Comparison of ENCODE assay signal across 1 cellular context in the genomic region with DNA sequence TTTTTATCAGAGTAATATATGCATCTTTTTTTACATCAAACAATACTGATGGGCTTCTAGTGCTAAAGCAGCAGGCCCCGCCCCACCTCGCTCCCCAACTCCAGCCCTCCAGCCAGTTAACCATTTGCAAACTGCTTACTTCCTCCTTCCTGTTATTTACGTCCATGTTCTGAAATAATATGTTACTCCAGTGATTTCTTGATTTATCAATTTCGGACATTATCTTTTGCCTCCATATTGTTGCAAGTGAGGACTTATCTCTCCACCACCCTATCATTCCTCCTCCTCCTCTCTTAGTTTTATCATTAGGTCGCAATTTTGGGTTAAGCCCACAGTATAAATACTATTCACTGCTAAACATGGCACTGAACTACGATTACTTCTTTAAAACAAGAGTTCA.
TF ChIP-seq lines count a peak whose summit lies in the region.

No MANE protein-coding gene starts in this region.

TF ChIP-seq in WTC11, 78 proteins besides CTCF, POLR2A, EP300 and RAD21 (continued from another document):
- TF ChIP-seq, protein P1, sequence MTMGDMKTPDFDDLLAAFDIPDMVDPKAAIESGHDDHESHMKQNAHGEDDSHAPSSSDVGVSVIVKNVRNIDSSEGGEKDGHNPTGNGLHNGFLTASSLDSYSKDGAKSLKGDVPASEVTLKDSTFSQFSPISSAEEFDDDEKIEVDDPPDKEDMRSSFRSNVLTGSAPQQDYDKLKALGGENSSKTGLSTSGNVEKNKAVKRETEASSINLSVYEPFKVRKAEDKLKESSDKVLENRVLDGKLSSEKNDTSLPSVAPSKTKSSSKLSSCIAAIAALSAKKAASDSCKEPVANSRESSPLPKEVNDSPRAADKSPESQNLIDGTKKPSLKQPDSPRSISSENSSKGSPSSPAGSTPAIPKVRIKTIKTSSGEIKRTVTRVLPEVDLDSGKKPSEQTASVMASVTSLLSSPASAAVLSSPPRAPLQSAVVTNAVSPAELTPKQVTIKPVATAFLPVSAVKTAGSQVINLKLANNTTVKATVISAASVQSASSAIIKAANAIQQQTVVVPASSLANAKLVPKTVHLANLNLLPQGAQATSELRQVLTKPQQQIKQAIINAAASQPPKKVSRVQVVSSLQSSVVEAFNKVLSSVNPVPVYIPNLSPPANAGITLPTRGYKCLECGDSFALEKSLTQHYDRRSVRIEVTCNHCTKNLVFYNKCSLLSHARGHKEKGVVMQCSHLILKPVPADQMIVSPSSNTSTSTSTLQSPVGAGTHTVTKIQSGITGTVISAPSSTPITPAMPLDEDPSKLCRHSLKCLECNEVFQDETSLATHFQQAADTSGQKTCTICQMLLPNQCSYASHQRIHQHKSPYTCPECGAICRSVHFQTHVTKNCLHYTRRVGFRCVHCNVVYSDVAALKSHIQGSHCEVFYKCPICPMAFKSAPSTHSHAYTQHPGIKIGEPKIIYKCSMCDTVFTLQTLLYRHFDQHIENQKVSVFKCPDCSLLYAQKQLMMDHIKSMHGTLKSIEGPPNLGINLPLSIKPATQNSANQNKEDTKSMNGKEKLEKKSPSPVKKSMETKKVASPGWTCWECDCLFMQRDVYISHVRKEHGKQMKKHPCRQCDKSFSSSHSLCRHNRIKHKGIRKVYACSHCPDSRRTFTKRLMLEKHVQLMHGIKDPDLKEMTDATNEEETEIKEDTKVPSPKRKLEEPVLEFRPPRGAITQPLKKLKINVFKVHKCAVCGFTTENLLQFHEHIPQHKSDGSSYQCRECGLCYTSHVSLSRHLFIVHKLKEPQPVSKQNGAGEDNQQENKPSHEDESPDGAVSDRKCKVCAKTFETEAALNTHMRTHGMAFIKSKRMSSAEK (CRISPR knock-in tag; IDR thresholded peaks at IDR 0.05; ENCODE audit: borderline replicate concordance) = no peak
- TF ChIP-seq TEAD4 (CRISPR knock-in tag; IDR thresholded peaks at IDR 0.05) = no peak
- no peak for TF ChIP-seq JUN (CRISPR knock-in tag; IDR thresholded peaks at IDR 0.05)
- no peak for TF ChIP-seq ESRRA (CRISPR knock-in tag; IDR thresholded peaks at IDR 0.05; ENCODE audit: borderline replicate concordance)
- TF ChIP-seq CREB1 (CRISPR knock-in tag; IDR thresholded peaks at IDR 0.05) = no peak
- TF ChIP-seq FOXP4 (CRISPR knock-in tag; IDR thresholded peaks at IDR 0.05) = no peak
- no peak for TF ChIP-seq E2F1 (CRISPR knock-in tag; IDR thresholded peaks at IDR 0.05)
- TF ChIP-seq, protein P2, sequence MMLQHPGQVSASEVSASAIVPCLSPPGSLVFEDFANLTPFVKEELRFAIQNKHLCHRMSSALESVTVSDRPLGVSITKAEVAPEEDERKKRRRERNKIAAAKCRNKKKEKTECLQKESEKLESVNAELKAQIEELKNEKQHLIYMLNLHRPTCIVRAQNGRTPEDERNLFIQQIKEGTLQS (CRISPR knock-in tag; conservative IDR thresholded peaks at IDR 0.05) = no peak
- no peak for TF ChIP-seq CREM (CRISPR knock-in tag; IDR thresholded peaks at IDR 0.05)
- no peak for TF ChIP-seq CBFB (CRISPR knock-in tag; IDR thresholded peaks at IDR 0.05; ENCODE audit: low read depth)
- TF ChIP-seq E2F5 (CRISPR knock-in tag; IDR thresholded peaks at IDR 0.05) = no peak
- TF ChIP-seq, protein P3, sequence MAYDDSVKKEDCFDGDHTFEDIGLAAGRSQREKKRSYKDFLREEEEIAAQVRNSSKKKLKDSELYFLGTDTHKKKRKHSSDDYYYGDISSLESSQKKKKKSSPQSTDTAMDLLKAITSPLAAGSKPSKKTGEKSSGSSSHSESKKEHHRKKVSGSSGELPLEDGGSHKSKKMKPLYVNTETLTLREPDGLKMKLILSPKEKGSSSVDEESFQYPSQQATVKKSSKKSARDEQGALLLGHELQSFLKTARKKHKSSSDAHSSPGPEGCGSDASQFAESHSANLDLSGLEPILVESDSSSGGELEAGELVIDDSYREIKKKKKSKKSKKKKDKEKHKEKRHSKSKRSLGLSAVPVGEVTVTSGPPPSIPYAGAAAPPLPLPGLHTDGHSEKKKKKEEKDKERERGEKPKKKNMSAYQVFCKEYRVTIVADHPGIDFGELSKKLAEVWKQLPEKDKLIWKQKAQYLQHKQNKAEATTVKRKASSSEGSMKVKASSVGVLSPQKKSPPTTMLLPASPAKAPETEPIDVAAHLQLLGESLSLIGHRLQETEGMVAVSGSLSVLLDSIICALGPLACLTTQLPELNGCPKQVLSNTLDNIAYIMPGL (CRISPR knock-in tag; IDR thresholded peaks at IDR 0.05) = no peak
- no peak for TF ChIP-seq GABPB1 (CRISPR knock-in tag; IDR thresholded peaks at IDR 0.05)
- TF ChIP-seq, protein P4, sequence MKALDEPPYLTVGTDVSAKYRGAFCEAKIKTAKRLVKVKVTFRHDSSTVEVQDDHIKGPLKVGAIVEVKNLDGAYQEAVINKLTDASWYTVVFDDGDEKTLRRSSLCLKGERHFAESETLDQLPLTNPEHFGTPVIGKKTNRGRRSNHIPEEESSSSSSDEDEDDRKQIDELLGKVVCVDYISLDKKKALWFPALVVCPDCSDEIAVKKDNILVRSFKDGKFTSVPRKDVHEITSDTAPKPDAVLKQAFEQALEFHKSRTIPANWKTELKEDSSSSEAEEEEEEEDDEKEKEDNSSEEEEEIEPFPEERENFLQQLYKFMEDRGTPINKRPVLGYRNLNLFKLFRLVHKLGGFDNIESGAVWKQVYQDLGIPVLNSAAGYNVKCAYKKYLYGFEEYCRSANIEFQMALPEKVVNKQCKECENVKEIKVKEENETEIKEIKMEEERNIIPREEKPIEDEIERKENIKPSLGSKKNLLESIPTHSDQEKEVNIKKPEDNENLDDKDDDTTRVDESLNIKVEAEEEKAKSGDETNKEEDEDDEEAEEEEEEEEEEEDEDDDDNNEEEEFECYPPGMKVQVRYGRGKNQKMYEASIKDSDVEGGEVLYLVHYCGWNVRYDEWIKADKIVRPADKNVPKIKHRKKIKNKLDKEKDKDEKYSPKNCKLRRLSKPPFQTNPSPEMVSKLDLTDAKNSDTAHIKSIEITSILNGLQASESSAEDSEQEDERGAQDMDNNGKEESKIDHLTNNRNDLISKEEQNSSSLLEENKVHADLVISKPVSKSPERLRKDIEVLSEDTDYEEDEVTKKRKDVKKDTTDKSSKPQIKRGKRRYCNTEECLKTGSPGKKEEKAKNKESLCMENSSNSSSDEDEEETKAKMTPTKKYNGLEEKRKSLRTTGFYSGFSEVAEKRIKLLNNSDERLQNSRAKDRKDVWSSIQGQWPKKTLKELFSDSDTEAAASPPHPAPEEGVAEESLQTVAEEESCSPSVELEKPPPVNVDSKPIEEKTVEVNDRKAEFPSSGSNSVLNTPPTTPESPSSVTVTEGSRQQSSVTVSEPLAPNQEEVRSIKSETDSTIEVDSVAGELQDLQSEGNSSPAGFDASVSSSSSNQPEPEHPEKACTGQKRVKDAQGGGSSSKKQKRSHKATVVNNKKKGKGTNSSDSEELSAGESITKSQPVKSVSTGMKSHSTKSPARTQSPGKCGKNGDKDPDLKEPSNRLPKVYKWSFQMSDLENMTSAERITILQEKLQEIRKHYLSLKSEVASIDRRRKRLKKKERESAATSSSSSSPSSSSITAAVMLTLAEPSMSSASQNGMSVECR (CRISPR knock-in tag; IDR thresholded peaks at IDR 0.05; ENCODE audit: borderline replicate concordance) = no peak
- TF ChIP-seq STAT6 (CRISPR knock-in tag; conservative IDR thresholded peaks at IDR 0.05; ENCODE audit: low read depth) = no peak
